In genomic region chr3:158727499-158728377, GRCh38 we compare ENCODE assay signal across 8 cellular contexts. TPM values are rescaled to one million over a fixed set of nuclear protein-coding genes. Genes with fewer than 3 reads are reported as not detected.
A peak's percentile ranks its signal among the peaks of the same experiment; 100 is the strongest.
DNase-seq lines count a peak whose midpoint lies in the region; ATAC-seq and TF ChIP-seq lines count a peak whose summit lies in the region.

No MANE protein-coding gene starts in this region.

- no peak overlapping the region for H3K4me3 Mint-ChIP-seq in progenitor cell of endocrine pancreas (ENCODE audit: low read depth)

- no peak overlapping the region for H2AFZ ChIP-seq in OCI-LY3 (ENCODE audit: low read depth, low read length)

- peak overlapping the region; percentile 48 for H3K4me2 ChIP-seq in OCI-LY3 (ENCODE audit: low read length)

- H3K27ac Mint-ChIP-seq in progenitor cell of endocrine pancreas = no peak overlapping the region

- peaks cover 3% of the 10 kb centered on the region for H3K36me3 Mint-ChIP-seq in progenitor cell of endocrine pancreas (ENCODE audit: insufficient read depth)

- H3K9me3 ChIP-seq in OCI-LY3 (ENCODE audit: insufficient read depth, low read length) = no peaks in the 10 kb centered on the region

- no peaks in the 10 kb centered on the region for H4K20me1 ChIP-seq in OCI-LY3 (ENCODE audit: insufficient read depth, low read length)

- no peaks in the 10 kb centered on the region for H3K27me3 ChIP-seq in OCI-LY3 (ENCODE audit: low read depth, low read length)

- H3K9me3 Mint-ChIP-seq in progenitor cell of endocrine pancreas (ENCODE audit: low read depth) = no peaks in the 10 kb centered on the region

- no peak overlapping the region for H3K27ac ChIP-seq in OCI-LY3 (ENCODE audit: low read length)

- no peaks in the 10 kb centered on the region for H3K27me3 Mint-ChIP-seq in progenitor cell of endocrine pancreas

- DNase-seq in DMS79 treated with DMSO at 0.1 percent for 48 hours (lab: John Stamatoyannopoulos, UW) (peak; percentile 63), DMS79 (lab: John Stamatoyannopoulos, UW) (no peak), HT-29 (ENCODE audit: low spot score) (peak; percentile 82), glomerular endothelial cell (ENCODE audit: extremely low read depth, low read depth, low spot score) (peak; percentile 42), progenitor cell of endocrine pancreas (ENCODE audit: low spot score, unreplicated experiment) (peak; percentile 16)
- DNase-seq in activated naive CD4-positive, alpha-beta T cell treated with anti-CD3 and anti-CD28 coated beads, Interleukin-2, amount 50 U/mL, for 16 hours = peak; percentile 25

- peaks cover 5% of the 10 kb centered on the region for H3K4me1 Mint-ChIP-seq in progenitor cell of endocrine pancreas (ENCODE audit: low read depth)

- peak overlapping the region; percentile 19 for H3K4me3 ChIP-seq in OCI-LY3 (ENCODE audit: low read length)

- H3K36me3 ChIP-seq in OCI-LY3 (replicated peaks; ENCODE audit: low read depth, low read length) = peaks cover 10% of the 10 kb centered on the region

- no peaks in the 10 kb centered on the region for H3K4me1 ChIP-seq in OCI-LY3 (ENCODE audit: low read length)

- no peaks in the 10 kb centered on the region for H3K79me2 ChIP-seq in OCI-LY3 (ENCODE audit: low read length)

- peak; percentile 64 for ATAC-seq in GM21447 (IDR thresholded peaks at IDR 0.05; ENCODE audit: unreplicated experiment)

- H3K9ac ChIP-seq in OCI-LY3 (ENCODE audit: low read length) = no peak overlapping the region

- TF ChIP-seq CTCF in OCI-LY3 (IDR thresholded peaks at IDR 0.05; ENCODE audit: low read depth, low read length) (peak; percentile 86), progenitor cell of endocrine pancreas (IDR thresholded peaks at IDR 0.05; ENCODE audit: unreplicated experiment) (peak; percentile 83)

RNA-seq across cellular contexts. Expression of gene RARRES1, which starts 4.5 kb away (rescaled TPM):
- total RNA-seq in HT-29 (2014; rRNA removed; shearing (Covaris generic)) = 79.2 and 102 TPM in 2 replicates
- total RNA-seq in glomerular endothelial cell (1.3 and 4.8 TPM in 2 replicates), progenitor cell of endocrine pancreas (1.1 and 3.3 TPM in 2 replicates)

RNA-seq across cellular contexts. Expression of gene LXN, which starts 55.3 kb away (rescaled TPM):
- total RNA-seq in HT-29 (2014; rRNA removed; shearing (Covaris generic)) = 13.0 and 14.2 TPM in 2 replicates
- total RNA-seq in glomerular endothelial cell (87.9 and 121 TPM in 2 replicates), progenitor cell of endocrine pancreas (12.3 and 13.3 TPM in 2 replicates)

Comparison
In these comparisons a context has a peak if more than half of its experiments do, and no peak if none do; other contexts are left out.
1. RNA of gene RARRES1, which starts 4.5 kb away (total RNA-seq): 79.2 to 102 TPM in HT-29; 1.1 to 3.3 TPM in progenitor cell of endocrine pancreas and 1.3 to 4.8 TPM in glomerular endothelial cell; every median in the first group is over 10 times any median in the second.